1 cellular context compared by ENCODE assay signal in the genomic region with DNA sequence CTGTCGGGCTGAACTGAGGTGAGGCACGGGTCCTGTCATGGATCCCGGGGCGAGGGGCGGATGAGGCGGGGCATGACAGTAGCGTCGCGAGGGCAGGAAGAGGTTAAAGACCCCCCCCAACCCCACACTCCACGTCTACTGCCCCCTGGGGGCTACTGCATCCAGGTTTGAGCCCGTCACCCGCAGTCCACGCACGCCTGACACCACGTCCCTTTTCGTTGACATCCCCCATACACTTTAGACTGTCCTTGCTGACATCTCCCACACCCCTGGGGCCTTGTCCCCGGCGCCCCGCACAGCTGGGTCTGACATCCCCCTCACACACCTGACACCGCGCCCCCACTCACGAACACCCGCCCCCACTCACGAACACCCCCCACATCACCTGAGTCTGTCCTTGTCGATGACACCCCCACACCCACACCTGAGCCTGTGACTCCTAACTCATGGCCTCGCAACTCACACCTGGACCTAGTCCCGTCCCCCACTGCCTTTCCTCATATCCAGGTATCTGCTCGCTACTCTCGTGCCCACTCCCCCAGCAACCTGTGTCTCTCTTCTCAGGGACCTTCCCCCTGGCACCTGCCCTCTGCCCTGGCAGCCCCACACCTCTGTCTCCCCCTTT.
TF ChIP-seq lines count a peak whose summit lies in the region.

No MANE protein-coding gene starts in this region.

TF ChIP-seq in HepG2, 621 proteins besides CTCF, POLR2A, EP300 and RAD21 (continued from another document):
- TF ChIP-seq, protein P1, sequence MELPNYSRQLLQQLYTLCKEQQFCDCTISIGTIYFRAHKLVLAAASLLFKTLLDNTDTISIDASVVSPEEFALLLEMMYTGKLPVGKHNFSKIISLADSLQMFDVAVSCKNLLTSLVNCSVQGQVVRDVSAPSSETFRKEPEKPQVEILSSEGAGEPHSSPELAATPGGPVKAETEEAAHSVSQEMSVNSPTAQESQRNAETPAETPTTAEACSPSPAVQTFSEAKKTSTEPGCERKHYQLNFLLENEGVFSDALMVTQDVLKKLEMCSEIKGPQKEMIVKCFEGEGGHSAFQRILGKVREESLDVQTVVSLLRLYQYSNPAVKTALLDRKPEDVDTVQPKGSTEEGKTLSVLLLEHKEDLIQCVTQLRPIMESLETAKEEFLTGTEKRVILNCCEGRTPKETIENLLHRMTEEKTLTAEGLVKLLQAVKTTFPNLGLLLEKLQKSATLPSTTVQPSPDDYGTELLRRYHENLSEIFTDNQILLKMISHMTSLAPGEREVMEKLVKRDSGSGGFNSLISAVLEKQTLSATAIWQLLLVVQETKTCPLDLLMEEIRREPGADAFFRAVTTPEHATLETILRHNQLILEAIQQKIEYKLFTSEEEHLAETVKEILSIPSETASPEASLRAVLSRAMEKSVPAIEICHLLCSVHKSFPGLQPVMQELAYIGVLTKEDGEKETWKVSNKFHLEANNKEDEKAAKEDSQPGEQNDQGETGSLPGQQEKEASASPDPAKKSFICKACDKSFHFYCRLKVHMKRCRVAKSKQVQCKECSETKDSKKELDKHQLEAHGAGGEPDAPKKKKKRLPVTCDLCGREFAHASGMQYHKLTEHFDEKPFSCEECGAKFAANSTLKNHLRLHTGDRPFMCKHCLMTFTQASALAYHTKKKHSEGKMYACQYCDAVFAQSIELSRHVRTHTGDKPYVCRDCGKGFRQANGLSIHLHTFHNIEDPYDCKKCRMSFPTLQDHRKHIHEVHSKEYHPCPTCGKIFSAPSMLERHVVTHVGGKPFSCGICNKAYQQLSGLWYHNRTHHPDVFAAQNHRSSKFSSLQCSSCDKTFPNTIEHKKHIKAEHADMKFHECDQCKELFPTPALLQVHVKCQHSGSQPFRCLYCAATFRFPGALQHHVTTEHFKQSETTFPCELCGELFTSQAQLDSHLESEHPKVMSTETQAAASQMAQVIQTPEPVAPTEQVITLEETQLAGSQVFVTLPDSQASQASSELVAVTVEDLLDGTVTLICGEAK (IDR thresholded peaks at IDR 0.05), result no peak
- TF ChIP-seq, protein P1 (CRISPR knock-in tag; IDR thresholded peaks at IDR 0.05), result 0 out of 2 replicates have a peak, but pooled peaks have one; percentile 32
TF ChIP-seq in HepG2: peak in this region for 21.
